In genomic region chr1:216186131-216186530, GRCh38 we compare ENCODE assay signal across 1 cellular context.
TF ChIP-seq lines count a peak whose summit lies in the region.

No MANE protein-coding gene starts in this region.

TF ChIP-seq in GM23338, 12 proteins besides CTCF, POLR2A, EP300 and RAD21 (continued from another document):
- no peak for TF ChIP-seq CREB1 (CRISPR knock-in tag; IDR thresholded peaks at IDR 0.05; ENCODE audit: low read depth)
- TF ChIP-seq EZH2phosphoT487 (IDR thresholded peaks at IDR 0.05; ENCODE audit: unreplicated experiment) = no peak
- no peak for TF ChIP-seq ETS1 (IDR thresholded peaks at IDR 0.05)
- no peak for TF ChIP-seq STAT1 (IDR thresholded peaks at IDR 0.05; ENCODE audit: unreplicated experiment)
- TF ChIP-seq ZNF462 (CRISPR knock-in tag; IDR thresholded peaks at IDR 0.05) = no peak
- no peak for TF ChIP-seq REST (IDR thresholded peaks at IDR 0.05; ENCODE audit: unreplicated experiment)
- TF ChIP-seq ZNF114 (CRISPR knock-in tag; IDR thresholded peaks at IDR 0.05) = no peak
- TF ChIP-seq ZNF331 (CRISPR knock-in tag; IDR thresholded peaks at IDR 0.05; ENCODE audit: low read depth) = no peak
TF ChIP-seq in GM23338: peak in this region for 0.
